23 cellular contexts compared by ENCODE assay signal in genomic region chr3:129105862-129106261, GRCh38. TPM values are rescaled to one million over a fixed set of nuclear protein-coding genes. Genes with fewer than 3 reads are reported as not detected.
"Had no signal": no experiment of that assay in that cellular context is flagged by ENCODE, and none has a peak within 500 bp of the region (broad histone marks: within the 10 kb centered on the region; RNA-seq: fewer than 3 reads in every experiment).

No MANE protein-coding gene starts in this region.

- H3K27me3 ChIP-seq: dorsolateral prefrontal cortex, spleen had no signal

- H3K27ac ChIP-seq: spleen, thoracic aorta had no signal

- H3K9me3 Mint-ChIP-seq: activated naive CD4-positive, alpha-beta T cell treated with anti-CD3 and anti-CD28 coated beads, Interleukin-2, amount 50 U/mL, for 24 hours; activated T-cell treated with anti-CD3 and anti-CD28 coated beads, Interleukin-2, amount 50 U/mL, for 72 hours; brain; mesothelial cell of epicardium; nephron progenitor cell; stimulated activated memory B cell treated with anti-CD40 and anti-IgM and Interleukin-4, amounts not matched to agents 10 μg/mL and 1 μg/mL and 100 μg/mL, for 72 hours had no signal

- H3K27ac Mint-ChIP-seq: activated T-cell treated with anti-CD3 and anti-CD28 coated beads, Interleukin-2, amount 50 U/mL, for 72 hours; brain; mesothelial cell of epicardium; stimulated activated memory B cell treated with anti-CD40 and anti-IgM and Interleukin-4, amounts not matched to agents 10 μg/mL and 1 μg/mL and 100 μg/mL, for 72 hours had no signal

- H3K4me1 Mint-ChIP-seq: brain had no signal

- ATAC-seq: activated T-cell treated with anti-CD3 and anti-CD28 coated beads, Interleukin-2, amount 50 U/mL, for 72 hours; left colon; stimulated activated memory B cell treated with anti-CD40 and anti-IgM and Interleukin-4, amounts not matched to agents 10 μg/mL and 1 μg/mL and 100 μg/mL, for 72 hours had no signal

- H3K4me3 ChIP-seq: dorsolateral prefrontal cortex, lung, spleen, thoracic aorta had no signal

- H3K27me3 Mint-ChIP-seq: activated naive CD4-positive, alpha-beta T cell treated with anti-CD3 and anti-CD28 coated beads, Interleukin-2, amount 50 U/mL, for 24 hours; brain; stimulated activated memory B cell treated with anti-CD40 and anti-IgM and Interleukin-4, amounts not matched to agents 10 μg/mL and 1 μg/mL and 100 μg/mL, for 72 hours had no signal

- H3K9me3 ChIP-seq: spleen, thoracic aorta had no signal

- H3K4me3 Mint-ChIP-seq: activated T-cell treated with anti-CD3 and anti-CD28 coated beads, Interleukin-2, amount 50 U/mL, for 72 hours; brain; mesothelial cell of epicardium; nephron progenitor cell; stimulated activated memory B cell treated with anti-CD40 and anti-IgM and Interleukin-4, amounts not matched to agents 10 μg/mL and 1 μg/mL and 100 μg/mL, for 72 hours had no signal

- DNase-seq: activated CD8-positive, alpha-beta memory T cell treated with anti-CD3 and anti-CD28 coated beads, Interleukin-2, amount 50 U/mL, for 4 hours; activated effector memory CD4-positive, alpha-beta T cell treated with anti-CD3 and anti-CD28 coated beads, Interleukin-2, amount 50 U/mL, for 16 hours; activated T-cell treated with anti-CD3 and anti-CD28 coated beads, Interleukin-2, amount 50 U/mL, for 72 hours; anterior cingulate cortex; hypothalamus; islet precursor cell; left colon; nephron progenitor cell; nucleus accumbens; spleen; stimulated activated CD4-positive, alpha-beta T cell treated with anti-CD3 and anti-CD28 coated beads, Interleukin-4, amount 100 ng/mL, for 4 hours; T-helper 2 cell had no signal

- H3K36me3 ChIP-seq: thoracic aorta had no signal

RNA-seq across cellular contexts. Expression of gene GP9, which starts 45.3 kb away (rescaled TPM):
- total RNA-seq: activated T-cell treated with anti-CD3 and anti-CD28 coated beads, Interleukin-2, amount 50 U/mL, for 72 hours; fibroblast of lung; frontal cortex; mesothelial cell of epicardium; renal cortical epithelial cell; thoracic aorta; urinary bladder had no signal
